29 cellular contexts compared by ENCODE assay signal in the genomic region with DNA sequence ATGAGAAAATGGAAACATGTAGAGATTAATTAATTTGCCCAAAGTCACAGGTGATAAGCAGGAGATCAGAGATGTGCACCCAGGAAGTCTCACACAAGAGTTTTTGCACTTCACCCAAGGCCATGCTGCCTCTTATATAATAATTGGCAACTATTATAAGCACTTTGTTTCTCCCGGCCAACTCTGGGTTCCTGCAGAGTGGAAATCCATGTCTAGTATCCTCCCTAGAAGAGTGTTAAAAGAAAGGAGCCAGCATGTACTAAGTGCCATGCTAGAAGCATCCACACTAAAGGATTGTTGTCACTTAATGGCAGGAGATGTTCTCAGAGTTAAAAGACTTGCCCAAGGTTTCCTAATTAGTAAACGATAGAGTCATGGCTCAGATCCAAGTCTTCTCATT.
"Had no signal": no experiment of that assay in that cellular context is flagged by ENCODE, and none has a peak within 500 bp of the region (broad histone marks: within the 10 kb centered on the region; RNA-seq: fewer than 3 reads in every experiment).

No MANE protein-coding gene starts in this region.

- H3K36me3 ChIP-seq: adrenal gland, colonic mucosa, esophagus squamous epithelium, gastroesophageal sphincter, heart right ventricle had no signal

- H3K4me1 ChIP-seq: adrenal gland, body of pancreas, colonic mucosa, gastroesophageal sphincter had no signal

- DNase-seq: activated CD4-positive, alpha-beta memory T cell treated with anti-CD3 and anti-CD28 coated beads for 36 hours; activated CD4-positive, alpha-beta T cell treated with anti-CD3 and anti-CD28 coated beads for 36 hours; activated CD4-positive, alpha-beta T cell treated with anti-CD3 and anti-CD28 coated beads, Interleukin-2, amount 10 ng/mL, durations not matched to agents 24 days and 14 days; activated CD4-positive, CD25-positive, alpha-beta regulatory T cell; activated CD4-positive, CD25-positive, alpha-beta regulatory T cell treated with anti-CD3 and anti-CD28 coated beads, Interleukin-2, amount 50 U/mL, for 72 hours; activated CD8-positive, alpha-beta memory T cell treated with anti-CD3 and anti-CD28 coated beads, Interleukin-2, amount 10 ng/mL, durations not matched to agents 7 days and 5 days; activated CD8-positive, alpha-beta memory T cell treated with anti-CD3 and anti-CD28 coated beads, Interleukin-2, amount 50 U/mL, for 4 hours; activated CD8-positive, alpha-beta T cell treated with anti-CD3 and anti-CD28 coated beads, Interleukin-2, amount 10 ng/mL, durations not matched to agents 7 days and 5 days; activated effector memory CD4-positive, alpha-beta T cell treated with anti-CD3 and anti-CD28 coated beads, Interleukin-2, amount 50 U/mL, for 16 hours; activated naive CD4-positive, alpha-beta T cell treated with anti-CD3 and anti-CD28 coated beads for 36 hours; activated naive CD8-positive, alpha-beta T cell treated with anti-CD3 and anti-CD28 coated beads for 36 hours; activated naive CD8-positive, alpha-beta T cell treated with anti-CD3 and anti-CD28 coated beads, Interleukin-2, amount 50 U/mL, for 24 hours; activated T-cell treated with anti-CD3 and anti-CD28 coated beads, Interleukin-2, amount 50 U/mL, for 1 hour; activated T-cell treated with anti-CD3 and anti-CD28 coated beads, Interleukin-2, amount 50 U/mL, for 48 hours; adrenal gland; amygdala; aorta; body of pancreas; central memory CD4-positive, alpha-beta T cell; cerebellar nuclear complex; colonic mucosa; effector CD8-positive, alpha-beta T cell; esophagus squamous epithelium; foreskin melanocyte; heart right ventricle; T-helper 17 cell; T1000 had no signal

- H3K9me3 ChIP-seq: adrenal gland, body of pancreas, colonic mucosa, esophagus squamous epithelium, gastroesophageal sphincter, heart right ventricle had no signal

- H3K27me3 ChIP-seq: adrenal gland, body of pancreas, colonic mucosa, esophagus squamous epithelium, gastroesophageal sphincter had no signal

- H3K4me3 ChIP-seq: adrenal gland, body of pancreas, colonic mucosa, esophagus squamous epithelium, gastroesophageal sphincter, heart right ventricle had no signal

- ATAC-seq: activated CD4-positive, alpha-beta T cell treated with anti-CD3 and anti-CD28 coated beads for 36 hours; activated CD8-positive, alpha-beta memory T cell treated with anti-CD3 and anti-CD28 coated beads, Interleukin-2, amount 10 ng/mL, durations not matched to agents 7 days and 5 days; activated CD8-positive, alpha-beta T cell treated with anti-CD3 and anti-CD28 coated beads, Interleukin-2, amount 10 ng/mL, durations not matched to agents 7 days and 5 days; activated naive CD8-positive, alpha-beta T cell treated with anti-CD3 and anti-CD28 coated beads, Interleukin-2, amount 50 U/mL, for 24 hours; body of pancreas; gastroesophageal sphincter; T-helper 17 cell had no signal

- H3K27ac ChIP-seq: adrenal gland, body of pancreas, colonic mucosa, epithelial cell of prostate, esophagus squamous epithelium, gastroesophageal sphincter, heart right ventricle had no signal
